8 cellular contexts compared by ENCODE assay signal in genomic region chr6:89999154-89999553, GRCh38.
DNase-seq lines count a peak whose midpoint lies in the region; ATAC-seq and TF ChIP-seq lines count a peak whose summit lies in the region.

No MANE protein-coding gene starts in this region.

- H3K27me3 ChIP-seq in left ventricle myocardium inferior (ENCODE audit: low read depth) (no peaks in the 10 kb centered on the region), mesenchymal stem cell (ENCODE audit: control insufficient read depth in 1 of 2, insufficient read depth in 1 of 2, low read length in 2 of 2) (no peaks in the 10 kb centered on the region)

- no peak overlapping the region for H3K4me2 ChIP-seq in mesenchymal stem cell (ENCODE audit: low read length, poor library complexity, severe bottlenecking)

- ATAC-seq in GM19351 (IDR thresholded peaks at IDR 0.05; ENCODE audit: unreplicated experiment) (no peak), sciatic nerve (no peak)

- H2BK5ac ChIP-seq in mesenchymal stem cell (ENCODE audit: low read depth, low read length, poor library complexity, severe bottlenecking): no peak overlapping the region

- H3K4ac ChIP-seq in mesenchymal stem cell (ENCODE audit: low read depth in 1 of 2, low read length in 2 of 2): no peak overlapping the region

- H2AK5ac ChIP-seq in mesenchymal stem cell (ENCODE audit: low read length, severe bottlenecking): no peak overlapping the region

- CTCF ChIA-PET in RWPE1 (lab: Yijun Ruan, JAX): interaction anchor here (0.6 kb wide), 1 partner anchor 13 kb away, joined by 3 read pairs; no protein-coding TSS in a partner anchor

- no peak overlapping the region for H3K14ac ChIP-seq in mesenchymal stem cell (ENCODE audit: low read length in 2 of 2)

- 70% methylated on average over 4 of the region's 4 CpGs for WGBS in mesenchymal stem cell

- H3K4me3 ChIP-seq in left ventricle myocardium inferior: no peak overlapping the region
- H3K4me3 ChIP-seq in mesenchymal stem cell (ENCODE audit: insufficient read depth in 1 of 2, low read depth in 1 of 2, low read length in 2 of 2): no peak overlapping the region

- in situ Hi-C loops in GM13976 (cut with MboI; ENCODE audit: low sequenced_read_pairs, unreplicated experiment): no loop called here

- H3K9ac ChIP-seq in mesenchymal stem cell (ENCODE audit: low read length): no peak overlapping the region

- no peak overlapping the region for H2BK120ac ChIP-seq in mesenchymal stem cell (ENCODE audit: low read depth, low read length)

- no peaks in the 10 kb centered on the region for H3K36me3 ChIP-seq in left ventricle myocardium inferior
- no peaks in the 10 kb centered on the region for H3K36me3 ChIP-seq in mesenchymal stem cell (ENCODE audit: control insufficient read depth in 1 of 2, insufficient read depth in 2 of 2, low read depth in 1 of 2, low read length in 2 of 2)

- H3K27ac ChIP-seq in RWPE1: no peak overlapping the region
- H3K27ac ChIP-seq in left ventricle myocardium inferior (replicated peaks): no peak overlapping the region
- H3K27ac ChIP-seq in mesenchymal stem cell (ENCODE audit: low read length, poor library complexity, severe bottlenecking): no peak overlapping the region

- DNase-seq in DMS153 (lab: John Stamatoyannopoulos, UW) (peak; percentile 100), NCI-H1436 (lab: John Stamatoyannopoulos, UW) (peak; percentile 97), RWPE1 (ENCODE audit: low spot score) (peak; percentile 90), left ventricle myocardium inferior (peak; percentile 44), GM13976 (ENCODE audit: low spot score) (no peak), sciatic nerve (ENCODE audit: low spot score) (no peak), mesenchymal stem cell (no peak)

- intact Hi-C loops in left ventricle myocardium inferior (cut with micrococcal nuclease) (no loop called here), sciatic nerve (cut with DNase I) (no loop called here)

- no peaks in the 10 kb centered on the region for H3K9me3 ChIP-seq in left ventricle myocardium inferior (replicated peaks)
- H3K9me3 ChIP-seq in mesenchymal stem cell (ENCODE audit: control insufficient read depth, low read length): no peaks in the 10 kb centered on the region

- H3K4me1 ChIP-seq in left ventricle myocardium inferior (peaks cover 38% of the 10 kb centered on the region), mesenchymal stem cell (ENCODE audit: control insufficient read depth, insufficient read depth, low read depth, low read length) (peaks cover 1% of the 10 kb centered on the region)

- no peak overlapping the region for H3K23ac ChIP-seq in mesenchymal stem cell (ENCODE audit: low read length in 2 of 2)

- no peak overlapping the region for H2BK12ac ChIP-seq in mesenchymal stem cell (ENCODE audit: low read length in 2 of 2)

- H2AFZ ChIP-seq in mesenchymal stem cell (ENCODE audit: low read depth, low read length): no peak overlapping the region

- TF ChIP-seq CTCF in RWPE1 (conservative IDR thresholded peaks at IDR 0.05; ENCODE audit: low read depth) (no peak), left ventricle myocardium inferior (IDR thresholded peaks at IDR 0.05; ENCODE audit: borderline replicate concordance) (no peak), GM13976 (IDR thresholded peaks at IDR 0.05; ENCODE audit: borderline replicate concordance, control extremely low read depth, extremely low read depth, insufficient read depth, missing control alignments) (no peak)

- no peak overlapping the region for H4K91ac ChIP-seq in mesenchymal stem cell (ENCODE audit: low read length)

- H3K18ac ChIP-seq in mesenchymal stem cell (ENCODE audit: low read depth in 1 of 2, low read length in 2 of 2): no peak overlapping the region

- POLR2A ChIA-PET in RWPE1 (lab: Yijun Ruan, JAX; ENCODE audit: low non-redundant PET): no interaction called here

- no peaks in the 10 kb centered on the region for H3K79me1 ChIP-seq in mesenchymal stem cell (replicated peaks; ENCODE audit: low read length, poor library complexity, severe bottlenecking)

- no peak overlapping the region for H4K8ac ChIP-seq in mesenchymal stem cell (ENCODE audit: low read length)

- no peak overlapping the region for H2BK15ac ChIP-seq in mesenchymal stem cell (ENCODE audit: low read depth, poor library complexity, severe bottlenecking)

Comparison
In these comparisons a context has a peak if more than half of its experiments do, and no peak if none do; other contexts are left out.
1. DNase-seq: peak in DMS153 (single experiment), NCI-H1436 (single experiment), RWPE1 (single experiment) and left ventricle myocardium inferior (single experiment); none in GM13976 (single experiment), sciatic nerve (single experiment) and mesenchymal stem cell (single experiment).